27 cellular contexts compared by ENCODE assay signal in the genomic region with DNA sequence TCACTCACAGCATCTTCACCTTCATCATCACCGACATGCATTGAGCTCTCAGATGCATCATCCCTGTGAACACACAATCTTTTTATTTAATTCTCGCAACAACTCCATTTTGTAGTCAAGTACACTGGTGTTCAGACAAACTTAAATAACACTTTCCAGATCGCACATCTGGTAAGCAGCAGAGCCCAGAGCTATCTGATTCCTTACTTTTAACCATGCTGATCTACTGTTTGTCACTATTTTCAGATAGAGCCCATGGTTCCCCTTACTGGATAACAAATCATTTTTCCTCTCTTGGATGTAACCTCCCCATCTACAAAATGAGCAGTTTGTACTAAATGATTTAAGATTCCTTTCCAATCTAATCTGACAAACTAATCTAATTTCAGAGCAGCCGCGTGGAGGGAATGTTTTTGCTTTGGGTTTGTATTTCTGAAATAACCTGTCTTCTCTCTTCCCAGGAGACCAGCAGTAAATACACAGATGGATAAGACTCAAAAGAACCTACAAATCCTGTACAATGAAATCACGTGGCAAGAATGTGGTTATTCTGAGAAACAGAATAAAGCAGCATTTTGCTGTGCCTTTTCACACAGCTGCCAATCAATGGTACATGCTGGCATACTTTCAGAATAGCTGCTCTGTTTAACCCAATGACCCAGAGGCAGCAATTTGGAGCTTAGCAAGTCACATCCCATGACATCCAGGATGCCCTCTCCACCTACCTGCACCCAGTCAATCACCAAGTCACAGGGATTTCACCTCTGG.
"Had no signal": no experiment of that assay in that cellular context is flagged by ENCODE, and none has a peak within 500 bp of the region (broad histone marks: within the 10 kb centered on the region; RNA-seq: fewer than 3 reads in every experiment).

No MANE protein-coding gene starts in this region.

- H3K4me1 ChIP-seq: colonic mucosa, parathyroid adenoma, psoas muscle, uterus had no signal

- H3K27me3 ChIP-seq: cardiac muscle cell, colonic mucosa, sigmoid colon, uterus had no signal

- H3K4me2 ChIP-seq: hepatocyte had no signal

- ATAC-seq: activated CD4-positive, alpha-beta T cell treated with anti-CD3 and anti-CD28 coated beads for 36 hours; gastroesophageal sphincter; left colon; psoas muscle; stimulated activated effector memory CD8-positive, alpha-beta T cell treated with anti-CD3 and anti-CD28 coated beads, Interleukin-12 subunit alpha, Interleukin-12 subunit beta, amount 100 ng/mL, for 72 hours had no signal

- H3K36me3 ChIP-seq: cardiac muscle cell, colonic mucosa, gastroesophageal sphincter, sigmoid colon, thoracic aorta, uterus had no signal

- H3K27ac ChIP-seq: cardiac muscle cell, colonic mucosa, gastroesophageal sphincter, hepatocyte, parathyroid adenoma, psoas muscle, sigmoid colon, thoracic aorta, uterus had no signal

- H3K79me2 ChIP-seq: hepatocyte, parathyroid adenoma had no signal

- DNase-seq: activated CD4-positive, alpha-beta T cell treated with anti-CD3 and anti-CD28 coated beads for 36 hours; activated CD4-positive, alpha-beta T cell treated with anti-CD3 and anti-CD28 coated beads, Interleukin-2, amount 50 U/mL, for 48 hours; activated CD4-positive, CD25-positive, alpha-beta regulatory T cell; activated CD8-positive, alpha-beta memory T cell treated with anti-CD3 and anti-CD28 coated beads for 24 hours; activated effector memory CD4-positive, alpha-beta T cell treated with Interleukin-2 at 50 U/mL for 16 hours; activated naive CD4-positive, alpha-beta T cell treated with Interleukin-2 at 50 U/mL for 16 hours; aorta; cerebellar nuclear complex; colonic mucosa; effector CD8-positive, alpha-beta T cell; kidney; left colon; mammary epithelial cell; naive B cell; nucleus accumbens; psoas muscle; sigmoid colon; small intestine; stimulated activated CD4-positive, alpha-beta T cell treated with anti-CD3 and anti-CD28 coated beads, Interleukin-4, amount 100 ng/mL, for 24 hours; trophoblast cell; uterus had no signal

- H2AFZ ChIP-seq: hepatocyte, parathyroid adenoma had no signal

- H3K9me3 ChIP-seq: colonic mucosa, gastroesophageal sphincter, psoas muscle, sigmoid colon, thoracic aorta, uterus had no signal

- H3K4me3 ChIP-seq: cardiac muscle cell, colonic mucosa, gastroesophageal sphincter, hepatocyte, psoas muscle, sigmoid colon, thoracic aorta, uterus had no signal

- H3K9ac ChIP-seq: parathyroid adenoma had no signal
